1 cellular context compared by ENCODE assay signal in the genomic region with DNA sequence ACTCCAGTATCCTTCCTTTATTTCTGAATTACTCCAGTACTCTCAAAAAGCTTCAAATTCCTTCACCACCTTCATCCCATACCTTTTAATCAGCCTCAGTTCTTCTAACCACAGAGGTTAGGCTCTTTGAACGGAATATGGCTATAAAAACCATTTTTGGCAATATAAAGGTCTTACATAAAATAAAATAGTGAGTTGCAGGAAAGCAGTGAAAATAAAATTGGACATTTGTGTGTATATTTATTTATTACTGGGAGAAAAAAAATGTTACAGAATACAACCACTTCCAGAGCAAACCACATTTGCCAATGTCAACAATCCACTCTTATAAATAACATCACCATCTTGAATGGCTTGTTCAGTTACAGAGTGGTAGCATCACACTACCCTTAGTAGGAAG.
TF ChIP-seq lines count a peak whose summit lies in the region.

No MANE protein-coding gene starts in this region.

TF ChIP-seq in K562, 482 proteins besides CTCF, POLR2A, EP300 and RAD21 (continued from another document):
- TF ChIP-seq, protein P1, sequence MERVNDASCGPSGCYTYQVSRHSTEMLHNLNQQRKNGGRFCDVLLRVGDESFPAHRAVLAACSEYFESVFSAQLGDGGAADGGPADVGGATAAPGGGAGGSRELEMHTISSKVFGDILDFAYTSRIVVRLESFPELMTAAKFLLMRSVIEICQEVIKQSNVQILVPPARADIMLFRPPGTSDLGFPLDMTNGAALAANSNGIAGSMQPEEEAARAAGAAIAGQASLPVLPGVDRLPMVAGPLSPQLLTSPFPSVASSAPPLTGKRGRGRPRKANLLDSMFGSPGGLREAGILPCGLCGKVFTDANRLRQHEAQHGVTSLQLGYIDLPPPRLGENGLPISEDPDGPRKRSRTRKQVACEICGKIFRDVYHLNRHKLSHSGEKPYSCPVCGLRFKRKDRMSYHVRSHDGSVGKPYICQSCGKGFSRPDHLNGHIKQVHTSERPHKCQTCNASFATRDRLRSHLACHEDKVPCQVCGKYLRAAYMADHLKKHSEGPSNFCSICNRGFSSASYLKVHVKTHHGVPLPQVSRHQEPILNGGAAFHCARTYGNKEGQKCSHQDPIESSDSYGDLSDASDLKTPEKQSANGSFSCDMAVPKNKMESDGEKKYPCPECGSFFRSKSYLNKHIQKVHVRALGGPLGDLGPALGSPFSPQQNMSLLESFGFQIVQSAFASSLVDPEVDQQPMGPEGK (CRISPR knock-in tag; IDR thresholded peaks at IDR 0.05; ENCODE audit: borderline replicate concordance): no peak
- TF ChIP-seq ILF3 (IDR thresholded peaks at IDR 0.05; ENCODE audit: borderline replicate concordance): no peak
- no peak for TF ChIP-seq TRIM24 (IDR thresholded peaks at IDR 0.05)
- TF ChIP-seq, protein P2, sequence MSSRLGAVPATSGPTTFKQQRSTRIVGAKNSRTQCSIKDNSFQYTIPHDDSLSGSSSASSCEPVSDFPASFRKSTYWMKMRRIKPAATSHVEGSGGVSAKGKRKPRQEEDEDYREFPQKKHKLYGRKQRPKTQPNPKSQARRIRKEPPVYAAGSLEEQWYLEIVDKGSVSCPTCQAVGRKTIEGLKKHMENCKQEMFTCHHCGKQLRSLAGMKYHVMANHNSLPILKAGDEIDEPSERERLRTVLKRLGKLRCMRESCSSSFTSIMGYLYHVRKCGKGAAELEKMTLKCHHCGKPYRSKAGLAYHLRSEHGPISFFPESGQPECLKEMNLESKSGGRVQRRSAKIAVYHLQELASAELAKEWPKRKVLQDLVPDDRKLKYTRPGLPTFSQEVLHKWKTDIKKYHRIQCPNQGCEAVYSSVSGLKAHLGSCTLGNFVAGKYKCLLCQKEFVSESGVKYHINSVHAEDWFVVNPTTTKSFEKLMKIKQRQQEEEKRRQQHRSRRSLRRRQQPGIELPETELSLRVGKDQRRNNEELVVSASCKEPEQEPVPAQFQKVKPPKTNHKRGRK (tag; IDR thresholded peaks at IDR 0.05): no peak
- TF ChIP-seq, protein P3, sequence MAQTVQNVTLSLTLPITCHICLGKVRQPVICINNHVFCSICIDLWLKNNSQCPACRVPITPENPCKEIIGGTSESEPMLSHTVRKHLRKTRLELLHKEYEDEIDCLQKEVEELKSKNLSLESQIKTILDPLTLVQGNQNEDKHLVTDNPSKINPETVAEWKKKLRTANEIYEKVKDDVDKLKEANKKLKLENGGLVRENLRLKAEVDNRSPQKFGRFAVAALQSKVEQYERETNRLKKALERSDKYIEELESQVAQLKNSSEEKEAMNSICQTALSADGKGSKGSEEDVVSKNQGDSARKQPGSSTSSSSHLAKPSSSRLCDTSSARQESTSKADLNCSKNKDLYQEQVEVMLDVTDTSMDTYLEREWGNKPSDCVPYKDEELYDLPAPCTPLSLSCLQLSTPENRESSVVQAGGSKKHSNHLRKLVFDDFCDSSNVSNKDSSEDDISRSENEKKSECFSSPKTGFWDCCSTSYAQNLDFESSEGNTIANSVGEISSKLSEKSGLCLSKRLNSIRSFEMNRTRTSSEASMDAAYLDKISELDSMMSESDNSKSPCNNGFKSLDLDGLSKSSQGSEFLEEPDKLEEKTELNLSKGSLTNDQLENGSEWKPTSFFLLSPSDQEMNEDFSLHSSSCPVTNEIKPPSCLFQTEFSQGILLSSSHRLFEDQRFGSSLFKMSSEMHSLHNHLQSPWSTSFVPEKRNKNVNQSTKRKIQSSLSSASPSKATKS (CRISPR knock-in tag; IDR thresholded peaks at IDR 0.05): no peak
- TF ChIP-seq HOXB6 (CRISPR knock-in tag; IDR thresholded peaks at IDR 0.05; ENCODE audit: borderline replicate concordance): no peak
- no peak for TF ChIP-seq HEY1 (CRISPR knock-in tag; IDR thresholded peaks at IDR 0.05; ENCODE audit: borderline replicate concordance)
- TF ChIP-seq, protein P4, sequence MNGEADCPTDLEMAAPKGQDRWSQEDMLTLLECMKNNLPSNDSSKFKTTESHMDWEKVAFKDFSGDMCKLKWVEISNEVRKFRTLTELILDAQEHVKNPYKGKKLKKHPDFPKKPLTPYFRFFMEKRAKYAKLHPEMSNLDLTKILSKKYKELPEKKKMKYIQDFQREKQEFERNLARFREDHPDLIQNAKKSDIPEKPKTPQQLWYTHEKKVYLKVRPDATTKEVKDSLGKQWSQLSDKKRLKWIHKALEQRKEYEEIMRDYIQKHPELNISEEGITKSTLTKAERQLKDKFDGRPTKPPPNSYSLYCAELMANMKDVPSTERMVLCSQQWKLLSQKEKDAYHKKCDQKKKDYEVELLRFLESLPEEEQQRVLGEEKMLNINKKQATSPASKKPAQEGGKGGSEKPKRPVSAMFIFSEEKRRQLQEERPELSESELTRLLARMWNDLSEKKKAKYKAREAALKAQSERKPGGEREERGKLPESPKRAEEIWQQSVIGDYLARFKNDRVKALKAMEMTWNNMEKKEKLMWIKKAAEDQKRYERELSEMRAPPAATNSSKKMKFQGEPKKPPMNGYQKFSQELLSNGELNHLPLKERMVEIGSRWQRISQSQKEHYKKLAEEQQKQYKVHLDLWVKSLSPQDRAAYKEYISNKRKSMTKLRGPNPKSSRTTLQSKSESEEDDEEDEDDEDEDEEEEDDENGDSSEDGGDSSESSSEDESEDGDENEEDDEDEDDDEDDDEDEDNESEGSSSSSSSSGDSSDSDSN (IDR thresholded peaks at IDR 0.05; ENCODE audit: borderline replicate concordance in 1 of 2, low read depth in 2 of 2, low read length in 2 of 2): no peak
- TF ChIP-seq TAF7 (tag; IDR thresholded peaks at IDR 0.05): no peak
- TF ChIP-seq ZNF589 (CRISPR knock-in tag; IDR thresholded peaks at IDR 0.05; ENCODE audit: low read depth): no peak
TF ChIP-seq in K562: peak in this region for 0.
